In the genomic region with DNA sequence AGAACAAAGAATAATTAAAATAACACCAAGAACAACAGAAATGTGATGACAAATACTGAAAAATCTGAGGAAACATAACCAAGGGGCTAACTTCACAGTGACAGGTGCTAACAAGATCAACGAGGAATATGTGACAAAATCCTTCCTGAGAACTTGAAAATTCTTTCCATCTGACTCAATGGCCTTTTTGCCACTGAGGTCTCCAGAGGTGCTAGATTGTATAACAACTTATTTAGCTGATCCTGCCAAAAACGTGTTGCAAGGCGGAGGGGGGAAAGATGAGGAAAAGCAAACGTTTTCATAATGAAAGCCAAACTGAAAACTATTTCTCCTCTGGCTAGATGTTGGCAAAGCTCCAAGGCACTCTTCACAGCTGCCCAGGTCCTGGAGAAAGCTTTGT, we compare ENCODE assay signal across 17 cellular contexts.
"Had no signal": no experiment of that assay in that cellular context is flagged by ENCODE, and none has a peak within 500 bp of the region (broad histone marks: within the 10 kb centered on the region; RNA-seq: fewer than 3 reads in every experiment).

No MANE protein-coding gene starts in this region.

- H3K27me3 ChIP-seq: neural progenitor cell, pancreas, thyroid gland had no signal

- ATAC-seq: heart right ventricle; left lobe of liver; natural killer cell treated with Interleukin-12 subunit alpha and Interleukin-12 subunit beta and Interleukin-15 and Interleukin-18, amount 100 ng/mL, for 72 hours; pancreas; right cardiac atrium; stimulated activated effector memory CD8-positive, alpha-beta T cell treated with anti-CD3 and anti-CD28 coated beads, Interleukin-12 subunit alpha, Interleukin-12 subunit beta, amount 100 ng/mL, for 72 hours; stimulated activated naive CD8-positive, alpha-beta T cell treated with anti-CD3 and anti-CD28 coated beads, Interleukin-15, Interleukin-2, amounts not matched to agents 100 U/mL and 50 U/mL, for 24 hours had no signal

- H3K4me1 ChIP-seq: heart right ventricle, pancreas, suprapubic skin, thyroid gland had no signal

- H3K4me3 ChIP-seq: heart right ventricle, neural progenitor cell, pancreas, smooth muscle cell, suprapubic skin, thyroid gland had no signal

- H3K27ac ChIP-seq: heart right ventricle, neural progenitor cell, pancreas, suprapubic skin, thyroid gland had no signal

- DNase-seq: erythroblast; heart right ventricle; hypothalamus; mammary epithelial cell; nucleus accumbens; pancreas; right cardiac atrium; stimulated activated CD4-positive, alpha-beta T cell treated with anti-CD3 and anti-CD28 coated beads, Interleukin-4, amount 100 ng/mL, for 1 hour; stimulated activated CD8-positive, alpha-beta memory T cell treated with anti-CD3 and anti-CD28 coated beads, Interleukin-4, amount 100 ng/mL, for 48 hours; stimulated activated naive CD8-positive, alpha-beta T cell treated with anti-CD3 and anti-CD28 coated beads, Interleukin-15, Interleukin-2, amounts not matched to agents 100 U/mL and 50 U/mL, for 24 hours; thyroid gland had no signal

- H3K36me3 ChIP-seq: heart right ventricle, neural progenitor cell, pancreas, suprapubic skin, thyroid gland had no signal

- H3K4me2 ChIP-seq: neural progenitor cell, smooth muscle cell had no signal

- H3K9ac ChIP-seq: neural progenitor cell had no signal
